ENCODE assay signal across 15 cellular contexts in genomic region chr22:19213001-19213400, GRCh38.
"Had no signal": no experiment of that assay in that cellular context is flagged by ENCODE, and none has a peak within 500 bp of the region (broad histone marks: within the 10 kb centered on the region; RNA-seq: fewer than 3 reads in every experiment).

No MANE protein-coding gene starts in this region.

- H3K36me3 ChIP-seq: pancreas had no signal

- DNase-seq: activated gamma-delta T cell treated with Interleukin-2 at 50 U/mL for 16 hours; activated T-cell treated with anti-CD3 and anti-CD28 coated beads, Interleukin-2, amount 50 U/mL, for 1 hour; effector CD8-positive, alpha-beta T cell; erythroblast; foreskin keratinocyte; glutamatergic neuron; left ventricle myocardium inferior; pancreas; small intestine; stimulated activated CD4-positive, alpha-beta T cell treated with anti-CD3 and anti-CD28 coated beads, Interleukin-15, amount 100 ng/mL, for 24 hours; stimulated activated CD8-positive, alpha-beta memory T cell treated with anti-CD3 and anti-CD28 coated beads, Interleukin-4, amount 100 ng/mL, for 48 hours; stimulated activated naive B cell treated with anti-CD40 and anti-IgM and Interleukin-4, amounts not matched to agents 10 μg/mL and 1 μg/mL and 100 μg/mL, for 72 hours had no signal

- H2AFZ ChIP-seq: hepatocyte had no signal

- H3K27me3 ChIP-seq: foreskin keratinocyte, hepatocyte, pancreas, vagina had no signal

- ATAC-seq: foreskin keratinocyte; pancreas; sciatic nerve; stimulated activated naive B cell treated with anti-CD40 and anti-IgM and Interleukin-4, amounts not matched to agents 10 μg/mL and 1 μg/mL and 100 μg/mL, for 72 hours had no signal

- H3K4me2 ChIP-seq: hepatocyte had no signal

- H3K4me1 ChIP-seq: foreskin keratinocyte, pancreas, vagina had no signal

- H3K27ac ChIP-seq: foreskin keratinocyte, hepatocyte, left ventricle myocardium inferior, pancreas, vagina had no signal

- H3K9me3 ChIP-seq: left ventricle myocardium inferior, pancreas, vagina had no signal

- H3K4me3 ChIP-seq: hepatocyte, left ventricle myocardium inferior, pancreas, vagina had no signal

- FAIRE-seq: pancreas, small intestine had no signal

- H3K79me2 ChIP-seq: hepatocyte had no signal
